In the genomic region with DNA sequence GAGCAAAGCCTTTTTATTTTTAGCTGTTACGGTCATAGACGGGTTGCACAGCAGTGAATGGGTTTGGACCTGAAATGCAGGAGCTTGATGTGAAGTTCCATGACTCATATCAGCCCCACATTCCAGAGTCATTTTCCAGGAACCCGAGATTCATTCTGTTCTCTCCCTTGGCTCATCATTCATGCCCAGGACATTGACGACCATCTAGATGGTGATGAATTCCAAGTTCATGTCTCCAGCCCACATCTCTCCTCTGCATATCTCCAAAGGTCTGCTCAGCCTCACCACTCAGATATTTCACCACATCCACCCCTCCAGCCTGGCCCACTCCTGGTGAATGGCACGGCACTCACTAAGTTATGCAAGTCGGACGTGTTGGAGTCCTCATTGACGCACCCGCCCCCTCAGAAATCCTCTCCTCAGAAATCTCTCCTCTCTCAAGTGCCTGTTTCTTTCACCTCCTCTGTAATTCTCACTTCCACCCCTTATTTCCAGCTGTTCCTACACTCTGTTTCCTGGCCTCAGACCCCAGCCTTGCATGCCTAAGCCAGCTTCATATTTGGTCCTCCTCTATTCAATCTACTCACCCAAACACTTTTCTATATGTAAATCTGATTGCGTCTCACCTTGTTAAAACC, we compare ENCODE assay signal across 14 cellular contexts.
DNase-seq lines count a peak whose midpoint lies in the region; ATAC-seq and TF ChIP-seq lines count a peak whose summit lies in the region.
"Had no signal": no experiment of that assay in that cellular context is flagged by ENCODE, and none has a peak within 500 bp of the region (broad histone marks: within the 10 kb centered on the region; RNA-seq: fewer than 3 reads in every experiment).

No MANE protein-coding gene starts in this region.

- H3K36me3 Mint-ChIP-seq in nephron progenitor cell (ENCODE audit: low read depth) = no peaks in the 10 kb centered on the region
- no peaks in the 10 kb centered on the region for H3K36me3 Mint-ChIP-seq in T-cell
- H3K36me3 Mint-ChIP-seq: activated naive CD4-positive, alpha-beta T cell treated with anti-CD3 and anti-CD28 coated beads, Interleukin-2, amount 50 U/mL, for 24 hours; naive B cell; type B pancreatic cell had no signal

- H3K9me3 ChIP-seq in RWPE2 (ENCODE audit: severe bottlenecking) = no peaks in the 10 kb centered on the region

- no peaks in the 10 kb centered on the region for H3K36me3 ChIP-seq in RWPE2 (ENCODE audit: low read depth)

- H3K27ac Mint-ChIP-seq in nephron progenitor cell (peak overlapping the region; percentile 30), T-cell (no peak overlapping the region)
- H3K27ac Mint-ChIP-seq: activated CD8-positive, alpha-beta T cell treated with anti-CD3 and anti-CD28 coated beads, Interleukin-2, amount 10 ng/mL, durations not matched to agents 7 days and 5 days; activated naive CD4-positive, alpha-beta T cell treated with anti-CD3 and anti-CD28 coated beads, Interleukin-2, amount 50 U/mL, for 24 hours; type B pancreatic cell had no signal

- H3K27ac ChIP-seq in RWPE2 (ENCODE audit: poor library complexity, severe bottlenecking) = peak overlapping the region; percentile 35

- H3K4me1 Mint-ChIP-seq in nephron progenitor cell (peaks cover 38% of the 10 kb centered on the region), T-cell (no peaks in the 10 kb centered on the region)
- H3K4me1 Mint-ChIP-seq: activated naive CD4-positive, alpha-beta T cell treated with anti-CD3 and anti-CD28 coated beads, Interleukin-2, amount 50 U/mL, for 24 hours had no signal

- H3K4me3 ChIP-seq in RWPE2 (ENCODE audit: severe bottlenecking) = no peak overlapping the region
- H3K4me3 ChIP-seq in fibroblast of the aortic adventitia (ENCODE audit: low read depth, low read length) = no peak overlapping the region

- ATAC-seq in RWPE2 (ENCODE audit: low read depth) = peak; percentile 74
- ATAC-seq in T-cell (replicated peaks in 1 of 4) = no peak
- ATAC-seq in GM18870 (IDR thresholded peaks at IDR 0.05; ENCODE audit: unreplicated experiment) = no peak
- ATAC-seq: activated CD8-positive, alpha-beta T cell treated with anti-CD3 and anti-CD28 coated beads, Interleukin-2, amount 10 ng/mL, durations not matched to agents 7 days and 5 days; Panc1 had no signal

- H3K9me3 Mint-ChIP-seq in nephron progenitor cell = no peaks in the 10 kb centered on the region
- no peaks in the 10 kb centered on the region for H3K9me3 Mint-ChIP-seq in T-cell
- H3K9me3 Mint-ChIP-seq: activated naive CD4-positive, alpha-beta T cell treated with anti-CD3 and anti-CD28 coated beads, Interleukin-2, amount 50 U/mL, for 24 hours; naive B cell had no signal

- no peaks in the 10 kb centered on the region for H3K27me3 ChIP-seq in RWPE2 (ENCODE audit: insufficient read depth, poor library complexity, severe bottlenecking)

- H3K27me3 Mint-ChIP-seq in nephron progenitor cell (ENCODE audit: low read depth, poor library complexity) (peaks cover 6% of the 10 kb centered on the region), T-cell (peaks cover 9 to 22% of the 10 kb centered on the region in 2 donors)

- CTCF ChIA-PET in T-cell (lab: Charles Lee) = interaction anchor here in 1 of 2 donors (1.1 kb wide), 1 partner anchor 15 kb away, joined by 3 read pairs; no protein-coding TSS in a partner anchor

- TF ChIP-seq CTCF in RWPE2 (IDR thresholded peaks at IDR 0.05; ENCODE audit: poor library complexity, severe bottlenecking) (no peak), fibroblast of the aortic adventitia (IDR thresholded peaks at IDR 0.05; ENCODE audit: insufficient read depth, low read length) (no peak), nephron progenitor cell (IDR thresholded peaks at IDR 0.05) (no peak)

- H3K4me1 ChIP-seq in RWPE2 (ENCODE audit: insufficient read depth, poor library complexity, severe bottlenecking) = peaks cover 12% of the 10 kb centered on the region

- POLR2A ChIA-PET in T-cell (lab: Charles Lee) = no interaction called here

- DNase-seq in AG08395 (ENCODE audit: low spot score) = peak; percentile 88
- no peak for DNase-seq in RWPE2 (ENCODE audit: low spot score)
- DNase-seq in fibroblast of the aortic adventitia (ENCODE audit: low read depth) = peak; percentile 94
- DNase-seq in nephron progenitor cell = no peak
- DNase-seq in T-cell = no peak
- DNase-seq in mucosa of gallbladder (ENCODE audit: low spot score) = no peak
- no peak for DNase-seq in NOMO-1 treated with DMSO at 0.1 percent for 48 hours (lab: John Stamatoyannopoulos, UW; ENCODE audit: unreplicated experiment)
- DNase-seq: activated CD8-positive, alpha-beta T cell treated with anti-CD3 and anti-CD28 coated beads, Interleukin-2, amount 10 ng/mL, durations not matched to agents 7 days and 5 days; naive B cell; T1000 had no signal

- no peak overlapping the region for H3K4me3 Mint-ChIP-seq in nephron progenitor cell
- no peak overlapping the region for H3K4me3 Mint-ChIP-seq in T-cell
- H3K4me3 Mint-ChIP-seq: activated CD8-positive, alpha-beta T cell treated with anti-CD3 and anti-CD28 coated beads, Interleukin-2, amount 10 ng/mL, durations not matched to agents 7 days and 5 days; activated naive CD4-positive, alpha-beta T cell treated with anti-CD3 and anti-CD28 coated beads, Interleukin-2, amount 50 U/mL, for 24 hours; type B pancreatic cell had no signal

Comparison
In these comparisons a context has a peak if more than half of its experiments do, and no peak if none do; other contexts are left out.
1. DNase-seq: peak in AG08395 (single experiment) and fibroblast of the aortic adventitia (single experiment); none in RWPE2 (single experiment), nephron progenitor cell (single experiment), T-cell (0 of 34), mucosa of gallbladder (single experiment) and NOMO-1 treated with DMSO at 0.1 percent for 48 hours (single experiment).